In genomic region chr12:22687677-22688076, GRCh38 we compare ENCODE assay signal across 8 cellular contexts.
A peak's percentile ranks its signal among the peaks of the same experiment; 100 is the strongest.
DNase-seq lines count a peak whose midpoint lies in the region; ATAC-seq and TF ChIP-seq lines count a peak whose summit lies in the region.

No MANE protein-coding gene starts in this region.

- H3K27ac ChIP-seq in left ventricle myocardium inferior (replicated peaks), result no peak overlapping the region

- H3K9me3 Mint-ChIP-seq in T-helper 2 cell treated with Interferon-gamma antibody and Interleukin-4, amounts not matched to agents 5 μg/mL and 100 μg/mL, for 36 hours, result peaks cover 7% of the 10 kb centered on the region

- no peak for DNase-seq in Right ventricle myocardium inferior (ENCODE audit: missing footprints)
- no peak for DNase-seq in left ventricle myocardium inferior
- peak; percentile 20 for DNase-seq in T-helper 2 cell treated with Interferon-gamma antibody and Interleukin-4, amounts not matched to agents 5 μg/mL and 100 μg/mL, for 36 hours (ENCODE audit: low spot score)
- peak; percentile 57 for DNase-seq in kidney tubule cell (ENCODE audit: low spot score)
- DNase-seq in cortex of kidney (lab: John Stamatoyannopoulos, UW), result no peak
- no peak for DNase-seq in DMS53 treated with DMSO at 0.1 percent for 48 hours (lab: John Stamatoyannopoulos, UW; ENCODE audit: unreplicated experiment)
- DNase-seq in activated gamma-delta T cell (lab: John Stamatoyannopoulos, UW), result no peak

- H3K4me1 ChIP-seq in left ventricle myocardium inferior, result peaks cover 9% of the 10 kb centered on the region

- H3K36me3 Mint-ChIP-seq in T-helper 2 cell treated with Interferon-gamma antibody and Interleukin-4, amounts not matched to agents 5 μg/mL and 100 μg/mL, for 36 hours (ENCODE audit: low read depth), result peaks cover 22% of the 10 kb centered on the region

- ATAC-seq in Right ventricle myocardium inferior (peak; percentile 28), HG03064 (IDR thresholded peaks at IDR 0.05; ENCODE audit: low read depth, unreplicated experiment) (peak; percentile 71)

- H3K4me3 ChIP-seq in left ventricle myocardium inferior, result no peak overlapping the region

- H3K27me3 ChIP-seq in left ventricle myocardium inferior (ENCODE audit: low read depth), result no peaks in the 10 kb centered on the region

- no peaks in the 10 kb centered on the region for H3K27me3 Mint-ChIP-seq in T-helper 2 cell treated with Interferon-gamma antibody and Interleukin-4, amounts not matched to agents 5 μg/mL and 100 μg/mL, for 36 hours (ENCODE audit: low read depth)

- H3K4me3 Mint-ChIP-seq in T-helper 2 cell treated with Interferon-gamma antibody and Interleukin-4, amounts not matched to agents 5 μg/mL and 100 μg/mL, for 36 hours, result peak overlapping the region; percentile 60

- intact Hi-C loops in Right ventricle myocardium inferior (cut with DNase I) (no loop called here), left ventricle myocardium inferior (cut with micrococcal nuclease) (no loop called here)

- no peak for TF ChIP-seq CTCF in left ventricle myocardium inferior (IDR thresholded peaks at IDR 0.05; ENCODE audit: borderline replicate concordance)

- peaks cover under 1% of the 10 kb centered on the region for H3K9me3 ChIP-seq in left ventricle myocardium inferior (replicated peaks)

- peaks cover 20% of the 10 kb centered on the region for H3K4me1 Mint-ChIP-seq in T-helper 2 cell treated with Interferon-gamma antibody and Interleukin-4, amounts not matched to agents 5 μg/mL and 100 μg/mL, for 36 hours (ENCODE audit: low read depth)

- no peaks in the 10 kb centered on the region for H3K36me3 ChIP-seq in left ventricle myocardium inferior

- H3K27ac Mint-ChIP-seq in T-helper 2 cell treated with Interferon-gamma antibody and Interleukin-4, amounts not matched to agents 5 μg/mL and 100 μg/mL, for 36 hours, result peak overlapping the region; percentile 81

Comparison
In these comparisons a context has a peak if more than half of its experiments do, and no peak if none do; other contexts are left out.
1. DNase-seq: peak in T-helper 2 cell treated with Interferon-gamma antibody and Interleukin-4, amounts not matched to agents 5 μg/mL and 100 μg/mL, for 36 hours (single experiment) and kidney tubule cell (single experiment); none in Right ventricle myocardium inferior (single experiment), left ventricle myocardium inferior (single experiment), cortex of kidney (single experiment), DMS53 treated with DMSO at 0.1 percent for 48 hours (single experiment) and activated gamma-delta T cell (single experiment).